21 cellular contexts compared by ENCODE assay signal in genomic region chr22:48275412-48275811, GRCh38.
"Had no signal": no experiment of that assay in that cellular context is flagged by ENCODE, and none has a peak within 500 bp of the region (broad histone marks: within the 10 kb centered on the region; RNA-seq: fewer than 3 reads in every experiment).

No MANE protein-coding gene starts in this region.

- H3K4me1 ChIP-seq: esophagus muscularis mucosa, foreskin keratinocyte, gastroesophageal sphincter, heart right ventricle, left lung, lower lobe of right lung had no signal

- H3K36me3 ChIP-seq: esophagus muscularis mucosa, gastroesophageal sphincter, heart right ventricle, left lung, lower lobe of right lung had no signal

- H3K9me3 ChIP-seq: esophagus muscularis mucosa, gastroesophageal sphincter, heart right ventricle, left lung, lower lobe of right lung had no signal

- ATAC-seq: foreskin keratinocyte; gastroesophageal sphincter; heart right ventricle; left cardiac atrium; left lung; left ventricle myocardium superior; lower lobe of right lung; naive thymus-derived CD4-positive, alpha-beta T cell had no signal

- FAIRE-seq: colon, endothelial cell of umbilical vein, frontal cortex, islet of Langerhans had no signal

- DNase-seq: dermis blood vessel endothelial cell; effector CD4-positive, alpha-beta T cell; effector memory CD4-positive, alpha-beta T cell; foreskin keratinocyte; heart right ventricle; hippocampal formation; left cardiac atrium; left lung; left ventricle myocardium superior; lower lobe of right lung; mesenchymal stem cell; midbrain; naive thymus-derived CD4-positive, alpha-beta T cell had no signal

- H3K36me3 Mint-ChIP-seq: naive thymus-derived CD4-positive, alpha-beta T cell had no signal

- H3K27ac Mint-ChIP-seq: naive thymus-derived CD4-positive, alpha-beta T cell had no signal

- H3K4me3 ChIP-seq: coronary artery, dorsolateral prefrontal cortex, esophagus muscularis mucosa, gastroesophageal sphincter, heart right ventricle, left lung, lower lobe of right lung had no signal

- H3K4me3 Mint-ChIP-seq: naive thymus-derived CD4-positive, alpha-beta T cell had no signal

- H3K27ac ChIP-seq: coronary artery, dorsolateral prefrontal cortex, esophagus muscularis mucosa, foreskin keratinocyte, gastroesophageal sphincter, heart right ventricle, left lung, lower lobe of right lung had no signal

- H3K27me3 ChIP-seq: foreskin keratinocyte had no signal
